ENCODE assay signal across 8 cellular contexts in genomic region chr15:65132841-65133549, GRCh38. TPM values are rescaled to one million over a fixed set of nuclear protein-coding genes. Genes with fewer than 3 reads are reported as not detected.
A peak's percentile ranks its signal among the peaks of the same experiment; 100 is the strongest.
DNase-seq lines count a peak whose midpoint lies in the region; ATAC-seq and TF ChIP-seq lines count a peak whose summit lies in the region.

No MANE protein-coding gene starts in this region.

- H3K9ac ChIP-seq in mesenchymal stem cell (ENCODE audit: low read length): peak overlapping the region; percentile 95

- no peak for TF ChIP-seq POLR2A in stomach (IDR thresholded peaks at IDR 0.05)

- no peak for TF ChIP-seq CTCF in WERI-Rb-1 (IDR thresholded peaks at IDR 0.05; ENCODE audit: low read depth, low read length)
- no peak for TF ChIP-seq CTCF in stomach (IDR thresholded peaks at IDR 0.05)

- H3K9me3 ChIP-seq in WERI-Rb-1 (ENCODE audit: severe bottlenecking) (peaks cover 7% of the 10 kb centered on the region), ectodermal cell (ENCODE audit: control insufficient read depth, low read length) (no peaks in the 10 kb centered on the region), mesenchymal stem cell (ENCODE audit: control insufficient read depth, low read length) (no peaks in the 10 kb centered on the region), stomach (peaks cover 0 to 5% (median 0%) of the 10 kb centered on the region in 4 donors)

- peaks cover 34% of the 10 kb centered on the region for H3K36me3 ChIP-seq in WERI-Rb-1
- H3K36me3 ChIP-seq in ectodermal cell (ENCODE audit: control insufficient read depth, insufficient read depth, low read length): peaks cover 6% of the 10 kb centered on the region
- peaks cover 17 to 25% of the 10 kb centered on the region in 2 experiments for H3K36me3 ChIP-seq in mesenchymal stem cell (ENCODE audit: control insufficient read depth in 1 of 2, insufficient read depth in 2 of 2, low read depth in 1 of 2, low read length in 2 of 2)
- peaks cover 14 to 31% (median 25%) of the 10 kb centered on the region in 4 donors for H3K36me3 ChIP-seq in stomach

- H4K8ac ChIP-seq in mesenchymal stem cell (ENCODE audit: low read length): peak overlapping the region; percentile 97

- DNase-seq in ELF-1 (ENCODE audit: low read depth, low spot score): peak; percentile 68
- DNase-seq in HUDEP-2 (lab: John Stamatoyannopoulos, UW; ENCODE audit: unreplicated experiment in 76 of 76): peak in 42 of 76 experiments; percentile 2 to 67 (median 30)
- peak; percentile 20 for DNase-seq in WERI-Rb-1
- DNase-seq in mesenchymal stem cell: peak; percentile 75
- peak; percentile 45 for DNase-seq in stomach
- DNase-seq in superior temporal gyrus (ENCODE audit: extremely low spot score): no peak

- H3K4me2 ChIP-seq in mesenchymal stem cell (ENCODE audit: low read length, poor library complexity, severe bottlenecking): peak overlapping the region; percentile 92

- no peaks in the 10 kb centered on the region for H3K4me1 ChIP-seq in ectodermal cell (ENCODE audit: control insufficient read depth, insufficient read depth, low read length)
- H3K4me1 ChIP-seq in mesenchymal stem cell (ENCODE audit: control insufficient read depth, insufficient read depth, low read depth, low read length): peaks cover 2% of the 10 kb centered on the region
- H3K4me1 ChIP-seq in stomach: peaks cover 23 to 44% (median 34%) of the 10 kb centered on the region in 4 donors

- H2AK5ac ChIP-seq in mesenchymal stem cell (ENCODE audit: low read length, severe bottlenecking): no peak overlapping the region

- H3K4ac ChIP-seq in mesenchymal stem cell (ENCODE audit: low read depth in 1 of 2, low read length in 2 of 2): peak overlapping the region; percentile 77 to 95

- peak overlapping the region; percentile 82 for H2BK5ac ChIP-seq in mesenchymal stem cell (ENCODE audit: low read depth, low read length, poor library complexity, severe bottlenecking)

- peak overlapping the region; percentile 86 for H4K91ac ChIP-seq in mesenchymal stem cell (ENCODE audit: low read length)

- peak overlapping the region in 1 of 2 experiments; percentile 77 for H3K23ac ChIP-seq in mesenchymal stem cell (ENCODE audit: low read length in 2 of 2)

- peaks cover 23% of the 10 kb centered on the region for H3K79me1 ChIP-seq in mesenchymal stem cell (replicated peaks; ENCODE audit: low read length, poor library complexity, severe bottlenecking)

- peak overlapping the region; percentile 77 for H2BK120ac ChIP-seq in mesenchymal stem cell (ENCODE audit: low read depth, low read length)

- no peak for TF ChIP-seq EP300 in stomach (IDR thresholded peaks at IDR 0.05)

- H2BK15ac ChIP-seq in mesenchymal stem cell (ENCODE audit: low read depth, poor library complexity, severe bottlenecking): peak overlapping the region; percentile 86

- peak overlapping the region; percentile 97 to 98 for H3K18ac ChIP-seq in mesenchymal stem cell (ENCODE audit: low read depth in 1 of 2, low read length in 2 of 2)

- H2BK12ac ChIP-seq in mesenchymal stem cell (ENCODE audit: low read length in 2 of 2): peak overlapping the region in 1 of 2 experiments; percentile 42

- intact Hi-C loops in stomach (cut with DNase I; ENCODE audit: low total_unique reads): no loop called here

- H3K14ac ChIP-seq in mesenchymal stem cell (ENCODE audit: low read length in 2 of 2): peak overlapping the region in 1 of 2 experiments; percentile 97

- ATAC-seq in GM21515 (IDR thresholded peaks at IDR 0.05; ENCODE audit: unreplicated experiment): peak; percentile 52

- H3K27me3 ChIP-seq in WERI-Rb-1 (ENCODE audit: insufficient read depth, low read depth, severe bottlenecking) (no peaks in the 10 kb centered on the region), ectodermal cell (ENCODE audit: control insufficient read depth, insufficient read depth, low read length, poor library complexity, severe bottlenecking) (no peaks in the 10 kb centered on the region), mesenchymal stem cell (ENCODE audit: control insufficient read depth in 1 of 2, insufficient read depth in 1 of 2, low read length in 2 of 2) (no peaks in the 10 kb centered on the region), stomach (no peaks in the 10 kb centered on the region)

- H2AFZ ChIP-seq in mesenchymal stem cell (ENCODE audit: low read depth, low read length): peak overlapping the region; percentile 90

- peak overlapping the region; percentile 87 for H3K27ac ChIP-seq in WERI-Rb-1
- H3K27ac ChIP-seq in ectodermal cell (ENCODE audit: insufficient read depth, low read depth, low read length, poor library complexity, severe bottlenecking): no peak overlapping the region
- H3K27ac ChIP-seq in mesenchymal stem cell (ENCODE audit: low read length, poor library complexity, severe bottlenecking): peak overlapping the region; percentile 57
- peak overlapping the region; percentile 86 to 96 (median 93) for H3K27ac ChIP-seq in stomach

- H3K4me3 ChIP-seq in WERI-Rb-1 (ENCODE audit: low read depth, low read length): peak overlapping the region; percentile 80
- H3K4me3 ChIP-seq in ectodermal cell (ENCODE audit: insufficient read depth, low read depth, low read length): peak overlapping the region; percentile 85
- H3K4me3 ChIP-seq in mesenchymal stem cell (ENCODE audit: insufficient read depth in 1 of 2, low read depth in 1 of 2, low read length in 2 of 2): peak overlapping the region; percentile 91 to 93
- H3K4me3 ChIP-seq in stomach: peak overlapping the region; percentile 94 to 98 (median 96)

- 0 to 1% methylated on average over 94 of the region's 94 CpGs for WGBS in ectodermal cell, 2 experiments
- under 1% methylated on average over 80 of the region's 94 CpGs for WGBS in mesenchymal stem cell
- WGBS in stomach, 5 donors: 0 to 1% (median 0%) methylated on average over 21 to 94 of the region's 94 CpGs

RNA-seq across cellular contexts. Expression of gene PDCD7, which starts 0.6 kb away (rescaled TPM):
- polyA plus RNA-seq in ectodermal cell (2013, experiment 1 of 4): 30.2 TPM
- 25.6 TPM for polyA plus RNA-seq in ectodermal cell (2013, experiment 2 of 4)
- 22.4 TPM for polyA plus RNA-seq in ectodermal cell (2013, experiment 3 of 4)
- 24.1 TPM for polyA plus RNA-seq in ectodermal cell (2013, experiment 4 of 4)
- 20.3 TPM for polyA plus RNA-seq in mesenchymal stem cell (2013, experiment 1 of 2)
- polyA plus RNA-seq in mesenchymal stem cell (2013, experiment 2 of 2): 19.4 TPM
- total RNA-seq in stomach: 100 to 1,000 TPM in 1 of 5 donors, 10 to 100 TPM in 4; 12.7 to 127 (median 31.5) TPM
- polyA plus RNA-seq in stomach: 10 to 100 TPM; 10.7 to 16.6 (median 12.4) TPM

RNA-seq across cellular contexts. Expression of gene UBAP1L, which starts 18.0 kb away (rescaled TPM):
- 2.0 TPM for polyA plus RNA-seq in ectodermal cell (2013, experiment 1 of 4)
- 1.6 TPM for polyA plus RNA-seq in ectodermal cell (2013, experiment 2 of 4)
- polyA plus RNA-seq in ectodermal cell (2013, experiment 3 of 4): 1.0 TPM
- 1.3 TPM for polyA plus RNA-seq in ectodermal cell (2013, experiment 4 of 4)
- 0.64 TPM for polyA plus RNA-seq in mesenchymal stem cell (2013, experiment 1 of 2)
- 0.53 TPM for polyA plus RNA-seq in mesenchymal stem cell (2013, experiment 2 of 2)
- 1 to 10 TPM in 4 of 5 donors, not detected in 1; 1.8 to 5.3 (median 2.6) TPM for total RNA-seq in stomach
- polyA plus RNA-seq in stomach: 1 to 10 TPM in 2 of 3 donors, not detected in 1; 2.9 to 4.0 TPM

RNA-seq across cellular contexts. Expression of gene CLPX, which starts 52.1 kb away (rescaled TPM):
- polyA plus RNA-seq in ectodermal cell (2013, experiment 1 of 4): 35.3 TPM
- 37.6 TPM for polyA plus RNA-seq in ectodermal cell (2013, experiment 2 of 4)
- polyA plus RNA-seq in ectodermal cell (2013, experiment 3 of 4): 39.5 TPM
- 34.4 TPM for polyA plus RNA-seq in ectodermal cell (2013, experiment 4 of 4)
- polyA plus RNA-seq in mesenchymal stem cell (2013, experiment 1 of 2): 18.8 TPM
- polyA plus RNA-seq in mesenchymal stem cell (2013, experiment 2 of 2): 20.7 TPM
- total RNA-seq in stomach: 100 to 1,000 TPM in 1 of 5 donors, 10 to 100 TPM in 4; 28.6 to 121 (median 85.9) TPM
- polyA plus RNA-seq in stomach: 10 to 100 TPM; 11.1 to 17.7 (median 11.1) TPM

RNA-seq across cellular contexts. Expression of gene KBTBD13, which starts 56.4 kb away (rescaled TPM):
- not detected for polyA plus RNA-seq in ectodermal cell (2013, experiment 1 of 4)
- not detected for polyA plus RNA-seq in ectodermal cell (2013, experiment 2 of 4)
- polyA plus RNA-seq in ectodermal cell (2013, experiment 3 of 4): not detected
- not detected for polyA plus RNA-seq in ectodermal cell (2013, experiment 4 of 4)
- polyA plus RNA-seq in mesenchymal stem cell (2013, experiment 1 of 2): 0.01 TPM
- polyA plus RNA-seq in mesenchymal stem cell (2013, experiment 2 of 2): 0.01 TPM
- total RNA-seq in stomach: under 1 TPM in 1 of 5 donors, not detected in 4; 0.18 TPM
- not detected for polyA plus RNA-seq in stomach
